In the genomic region with DNA sequence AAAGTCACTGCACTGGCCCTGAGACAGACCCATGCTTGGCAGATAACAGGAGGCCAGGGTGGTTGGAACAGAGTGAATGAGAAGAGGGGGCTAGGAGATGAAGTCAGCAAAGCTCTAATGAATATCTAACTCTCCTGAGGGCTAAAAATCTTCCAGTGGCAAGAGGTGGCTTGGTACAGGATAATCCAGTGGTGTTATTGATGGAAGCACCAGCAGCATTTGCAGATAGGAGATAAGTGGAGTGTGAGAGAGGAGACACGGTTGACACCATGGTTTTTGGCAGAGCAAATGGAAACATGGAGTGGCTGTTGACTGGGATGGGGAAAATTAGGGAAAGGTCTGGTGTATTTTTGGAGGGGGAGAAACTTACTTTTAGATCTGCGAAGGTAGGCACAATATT, we compare ENCODE assay signal across 13 cellular contexts.
A peak's percentile ranks its signal among the peaks of the same experiment; 100 is the strongest.
DNase-seq lines count a peak whose midpoint lies in the region; ATAC-seq and TF ChIP-seq lines count a peak whose summit lies in the region.
"Had no signal": no experiment of that assay in that cellular context is flagged by ENCODE, and none has a peak within 500 bp of the region (broad histone marks: within the 10 kb centered on the region; RNA-seq: fewer than 3 reads in every experiment).

No MANE protein-coding gene starts in this region.

- H3K27ac Mint-ChIP-seq in stimulated activated memory B cell treated with anti-CD40 and anti-IgM and Interleukin-4, amounts not matched to agents 10 μg/mL and 1 μg/mL and 100 μg/mL, for 72 hours: no peak overlapping the region
- H3K27ac Mint-ChIP-seq in stimulated activated naive B cell treated with anti-CD40 and anti-IgM and Interleukin-4, amounts not matched to agents 10 μg/mL and 1 μg/mL and 100 μg/mL, for 72 hours: no peak overlapping the region
- H3K27ac Mint-ChIP-seq: CD4-positive, alpha-beta T cell; GM23338; IgD-negative memory B cell had no signal

- H3K56ac ChIP-seq in IMR-90 (ENCODE audit: extremely low read depth, insufficient read depth, low read length): no peak overlapping the region

- H3K79me1 ChIP-seq in IMR-90 (ENCODE audit: low read depth in 1 of 2, low read length in 2 of 2): no peaks in the 10 kb centered on the region

- peak overlapping the region; percentile 57; the same call in 1 of the 2 replicates for H3K18ac ChIP-seq in IMR-90 (ENCODE audit: low read depth, low read length)

- H3K4me1 Mint-ChIP-seq in stimulated activated memory B cell treated with anti-CD40 and anti-IgM and Interleukin-4, amounts not matched to agents 10 μg/mL and 1 μg/mL and 100 μg/mL, for 72 hours: no peaks in the 10 kb centered on the region
- no peaks in the 10 kb centered on the region for H3K4me1 Mint-ChIP-seq in stimulated activated naive B cell treated with anti-CD40 and anti-IgM and Interleukin-4, amounts not matched to agents 10 μg/mL and 1 μg/mL and 100 μg/mL, for 72 hours
- H3K4me1 Mint-ChIP-seq: GM23338 had no signal

- peak overlapping the region; percentile 44 for H2BK120ac ChIP-seq in IMR-90 (ENCODE audit: low read depth, low read length)

- H4K20me1 ChIP-seq in IMR-90 (ENCODE audit: insufficient read depth, low read length): no peaks in the 10 kb centered on the region

- DNase-seq in IMR-90 (no peak), heart right ventricle (peak in 1 of 2 donors; percentile 42), right atrium auricular region (ENCODE audit: low spot score) (no peak), Ammon's horn (ENCODE audit: low spot score) (no peak)
- DNase-seq in stimulated activated CD4-positive, alpha-beta T cell treated with anti-CD3 and anti-CD28 coated beads, Interleukin-4, amount 100 ng/mL, for 1 hour: no peak
- no peak for DNase-seq in stimulated activated naive B cell treated with anti-CD40 and anti-IgM and Interleukin-4, amounts not matched to agents 10 μg/mL and 1 μg/mL and 100 μg/mL, for 72 hours
- DNase-seq: Caco-2; CD4-positive, alpha-beta T cell; HCEC 1CT had no signal

- in situ Hi-C loops in IMR-90 (cut with MboI; ENCODE audit: low sequenced_read_pairs): no loop called here

- no peak overlapping the region for H3K9ac ChIP-seq in IMR-90 (ENCODE audit: low read depth, low read length)

- no peak for TF ChIP-seq CTCF in IMR-90 (conservative IDR thresholded peaks at IDR 0.05; ENCODE audit: low read depth, low read length)
- no peak for TF ChIP-seq CTCF in heart right ventricle (IDR thresholded peaks at IDR 0.05)
- TF ChIP-seq CTCF in right atrium auricular region (IDR thresholded peaks at IDR 0.05): no peak

- no peaks in the 10 kb centered on the region for H3K9me3 Mint-ChIP-seq in stimulated activated memory B cell treated with anti-CD40 and anti-IgM and Interleukin-4, amounts not matched to agents 10 μg/mL and 1 μg/mL and 100 μg/mL, for 72 hours
- no peaks in the 10 kb centered on the region for H3K9me3 Mint-ChIP-seq in stimulated activated naive B cell treated with anti-CD40 and anti-IgM and Interleukin-4, amounts not matched to agents 10 μg/mL and 1 μg/mL and 100 μg/mL, for 72 hours
- H3K9me3 Mint-ChIP-seq: CD4-positive, alpha-beta T cell; GM23338; IgD-negative memory B cell had no signal

- H3K4me3 Mint-ChIP-seq in stimulated activated memory B cell treated with anti-CD40 and anti-IgM and Interleukin-4, amounts not matched to agents 10 μg/mL and 1 μg/mL and 100 μg/mL, for 72 hours: no peak overlapping the region
- no peak overlapping the region for H3K4me3 Mint-ChIP-seq in stimulated activated naive B cell treated with anti-CD40 and anti-IgM and Interleukin-4, amounts not matched to agents 10 μg/mL and 1 μg/mL and 100 μg/mL, for 72 hours
- H3K4me3 Mint-ChIP-seq: CD4-positive, alpha-beta T cell; GM23338; IgD-negative memory B cell had no signal

- no peak overlapping the region for H2AFZ ChIP-seq in IMR-90 (replicated peaks; ENCODE audit: low read length, poor library complexity)
- H2AFZ ChIP-seq: GM23338 had no signal

- H3K4me2 ChIP-seq in IMR-90 (ENCODE audit: low read depth, low read length): no peak overlapping the region
- H3K4me2 ChIP-seq: GM23338 had no signal

- no peaks in the 10 kb centered on the region for H3K36me3 Mint-ChIP-seq in stimulated activated memory B cell treated with anti-CD40 and anti-IgM and Interleukin-4, amounts not matched to agents 10 μg/mL and 1 μg/mL and 100 μg/mL, for 72 hours
- no peaks in the 10 kb centered on the region for H3K36me3 Mint-ChIP-seq in stimulated activated naive B cell treated with anti-CD40 and anti-IgM and Interleukin-4, amounts not matched to agents 10 μg/mL and 1 μg/mL and 100 μg/mL, for 72 hours
- H3K36me3 Mint-ChIP-seq: IgD-negative memory B cell had no signal

- peak overlapping the region; percentile 83; the same call in 2 of the 3 replicates for H2BK15ac ChIP-seq in IMR-90 (ENCODE audit: low read depth, low read length)

- H4K8ac ChIP-seq in IMR-90 (ENCODE audit: low read depth in 2 of 2, low read length in 2 of 2): peak overlapping the region in 1 of 2 experiments; percentile 38; a peak in 2 of 4 replicates

- intact Hi-C loops in IMR-90 (cut with micrococcal nuclease) (no loop called here), heart right ventricle (cut with DNase I) (no loop called here)

- H4K91ac ChIP-seq in IMR-90 (ENCODE audit: insufficient read depth, low read depth, low read length): 0 out of 2 replicates have a peak overlapping the region, but pooled peaks have one; percentile 49

- H3K36me3 ChIP-seq in IMR-90 (ENCODE audit: control insufficient read depth, insufficient read depth, low read length) (no peaks in the 10 kb centered on the region), heart right ventricle (peaks cover 0 to 65% (median 4%) of the 10 kb centered on the region in 9 donors), right atrium auricular region (peaks cover 7% of the 10 kb centered on the region)

- no peak overlapping the region for H2BK5ac ChIP-seq in IMR-90 (ENCODE audit: low read depth, low read length, poor library complexity, severe bottlenecking)

- H3K9me3 ChIP-seq in IMR-90 (ENCODE audit: control insufficient read depth, insufficient read depth, low read length) (no peaks in the 10 kb centered on the region), heart right ventricle (no peaks in the 10 kb centered on the region), right atrium auricular region (no peaks in the 10 kb centered on the region)
- H3K9me3 ChIP-seq: Caco-2 had no signal

- 60% methylated on average over 1 of the region's 2 CpGs; no CpG with 5 or more reads in 1 of the 2 experiments for WGBS in IMR-90 (ENCODE audit: extremely low coverage in 2 of 2, insufficient read length in 1 of 2), 2 experiments
- 45 to 50% methylated on average over 2 of the region's 2 CpGs for WGBS in heart right ventricle, 2 donors

- H4K5ac ChIP-seq in IMR-90 (ENCODE audit: low read depth, low read length): peak overlapping the region; percentile 44; the same call in 1 of the 2 replicates

- peak overlapping the region; percentile 63; the same call in 1 of the 2 replicates for H3K4ac ChIP-seq in IMR-90 (ENCODE audit: low read depth, low read length)

- no TSS peak for BruUV-seq in IMR-90 (replicated peaks; lab: Mats Ljungman, UMichigan)

- dilution Hi-C loops in IMR-90 (cut with HindIII; ENCODE audit: low sequenced_read_pairs, unreplicated experiment): no loop called here

- CTCF ChIA-PET in IMR-90 (lab: Yijun Ruan, JAX): interaction anchor here (0.6 kb wide), 1 partner anchor 574 kb away, joined by 3 read pairs; no protein-coding TSS in a partner anchor

- H2BK20ac ChIP-seq in IMR-90 (ENCODE audit: low read depth, low read length): peak overlapping the region; percentile 84

- H2AK5ac ChIP-seq in IMR-90 (ENCODE audit: low read depth, low read length): peak overlapping the region; percentile 54

- no peak overlapping the region for H3K23ac ChIP-seq in IMR-90 (ENCODE audit: low read depth, low read length)

- peak overlapping the region; percentile 73; the same call in 1 of the 2 replicates for H3K14ac ChIP-seq in IMR-90 (replicated peaks; ENCODE audit: low read depth, low read length)

- no peak overlapping the region for H2AK9ac ChIP-seq in IMR-90 (replicated peaks; ENCODE audit: low read depth, low read length, poor library complexity)

- TF ChIP-seq RAD21 in IMR-90 (IDR thresholded peaks at IDR 0.05; ENCODE audit: low read length): no peak

- ATAC-seq in IMR-90 (ENCODE audit: low read depth) (no peak), heart right ventricle (peak; percentile 59 to 94 (median 88))
- peak; percentile 21 for ATAC-seq in stimulated activated memory B cell treated with anti-CD40 and anti-IgM and Interleukin-4, amounts not matched to agents 10 μg/mL and 1 μg/mL and 100 μg/mL, for 72 hours
- ATAC-seq in stimulated activated naive B cell treated with anti-CD40 and anti-IgM and Interleukin-4, amounts not matched to agents 10 μg/mL and 1 μg/mL and 100 μg/mL, for 72 hours (replicated peaks): no peak
- ATAC-seq: GM23338 had no signal

- H3K27me3 ChIP-seq in IMR-90 (ENCODE audit: control insufficient read depth, insufficient read depth, low read length) (no peaks in the 10 kb centered on the region), heart right ventricle (no peaks in the 10 kb centered on the region), right atrium auricular region (no peaks in the 10 kb centered on the region)

- no peaks in the 10 kb centered on the region; the same call in 1 of the 2 replicates for H3K4me1 ChIP-seq in IMR-90 (ENCODE audit: control insufficient read depth, insufficient read depth, low read length)
- H3K4me1 ChIP-seq in heart right ventricle: peaks cover 0 to 34% (median 14%) of the 10 kb centered on the region in 9 donors
- H3K4me1 ChIP-seq in right atrium auricular region: peaks cover 0 to 19% of the 10 kb centered on the region in 2 donors
- H3K4me1 ChIP-seq: Caco-2 had no signal

- no peaks in the 10 kb centered on the region for H3K27me3 Mint-ChIP-seq in stimulated activated memory B cell treated with anti-CD40 and anti-IgM and Interleukin-4, amounts not matched to agents 10 μg/mL and 1 μg/mL and 100 μg/mL, for 72 hours
- H3K27me3 Mint-ChIP-seq in stimulated activated naive B cell treated with anti-CD40 and anti-IgM and Interleukin-4, amounts not matched to agents 10 μg/mL and 1 μg/mL and 100 μg/mL, for 72 hours: no peaks in the 10 kb centered on the region
- H3K27me3 Mint-ChIP-seq: CD4-positive, alpha-beta T cell had no signal

- H3K9me1 ChIP-seq in IMR-90 (ENCODE audit: insufficient read depth, low read length): peaks cover 5% of the 10 kb centered on the region; the same call in 1 of the 2 replicates

- no peak for TF ChIP-seq POLR2A in IMR-90 (IDR thresholded peaks at IDR 0.05; ENCODE audit: low read depth, low read length)

- POLR2A ChIA-PET in IMR-90 (lab: Charles Lee; ENCODE audit: unreplicated experiment): no interaction called here

- H3K27ac ChIP-seq in IMR-90 (ENCODE audit: insufficient read depth, low read length): no peak overlapping the region
- peak overlapping the region in 7 of 10 donors; percentile 38 to 83 (median 59) for H3K27ac ChIP-seq in heart right ventricle
- peak overlapping the region; percentile 57 to 77 for H3K27ac ChIP-seq in right atrium auricular region
- H3K27ac ChIP-seq: C4-2B had no signal

- H3K4me3 ChIP-seq in IMR-90 (ENCODE audit: insufficient read depth, low read depth, low read length) (no peak overlapping the region), heart right ventricle (no peak overlapping the region), right atrium auricular region (no peak overlapping the region)
- H3K4me3 ChIP-seq: GM23338 had no signal

TF ChIP-seq in IMR-90, 13 proteins besides CTCF, POLR2A, EP300 and RAD21 (continues in another document):
- TF ChIP-seq RCOR1 (IDR thresholded peaks at IDR 0.05; ENCODE audit: insufficient replicate concordance, low read length): no peak
- no peak for TF ChIP-seq CEBPB (IDR thresholded peaks at IDR 0.05; ENCODE audit: low read depth, low read length)

Comparison
In these comparisons a context has a peak if more than half of its experiments do, and no peak if none do; other contexts are left out.
1. ATAC-seq: peak in heart right ventricle (8 of 8) and stimulated activated memory B cell treated with anti-CD40 and anti-IgM and Interleukin-4, amounts not matched to agents 10 μg/mL and 1 μg/mL and 100 μg/mL, for 72 hours (single experiment); none in IMR-90 (single experiment) and stimulated activated naive B cell treated with anti-CD40 and anti-IgM and Interleukin-4, amounts not matched to agents 10 μg/mL and 1 μg/mL and 100 μg/mL, for 72 hours (0 of 2).